ENCODE assay signal across 24 cellular contexts in genomic region chr6:142074516-142074915, GRCh38. TPM values are rescaled to one million over a fixed set of nuclear protein-coding genes. Genes with fewer than 3 reads are reported as not detected.
DNase-seq lines count a peak whose midpoint lies in the region; ATAC-seq, FAIRE-seq and TF ChIP-seq lines count a peak whose summit lies in the region.
"Had no signal": no experiment of that assay in that cellular context is flagged by ENCODE, and none has a peak within 500 bp of the region (broad histone marks: within the 10 kb centered on the region; RNA-seq: fewer than 3 reads in every experiment).

No MANE protein-coding gene starts in this region.

- H4K5ac ChIP-seq in IMR-90 (ENCODE audit: low read depth, low read length) = no peak overlapping the region

- no peak overlapping the region for H2BK20ac ChIP-seq in IMR-90 (ENCODE audit: low read depth, low read length)

- H3K4me1 ChIP-seq in IMR-90 (ENCODE audit: control insufficient read depth, insufficient read depth, low read length) (no peaks in the 10 kb centered on the region), smooth muscle cell (ENCODE audit: low read depth) (no peaks in the 10 kb centered on the region)
- H3K4me1 ChIP-seq: HAP-1 had no signal

- no peak for ATAC-seq in IMR-90 (ENCODE audit: low read depth)

- no peaks in the 10 kb centered on the region for H3K9me1 ChIP-seq in IMR-90 (ENCODE audit: insufficient read depth, low read length)

- dilution Hi-C loops in IMR-90 (cut with HindIII; ENCODE audit: low sequenced_read_pairs, unreplicated experiment) = no loop called here

- H3K79me1 ChIP-seq in IMR-90 (ENCODE audit: low read depth in 1 of 2, low read length in 2 of 2) = no peaks in the 10 kb centered on the region

- POLR2A ChIA-PET in IMR-90 (lab: Charles Lee; ENCODE audit: unreplicated experiment) = no interaction called here

- FAIRE-seq in bronchial epithelial cell (lab: Jason Lieb, UNC) = no peak
- FAIRE-seq: GM12891, GM18507, H54 had no signal

- no peak overlapping the region for H3K56ac ChIP-seq in IMR-90 (ENCODE audit: extremely low read depth, insufficient read depth, low read length)

- H3K9ac ChIP-seq in IMR-90 (ENCODE audit: low read depth, low read length) (no peak overlapping the region), smooth muscle cell (ENCODE audit: low read depth) (no peak overlapping the region)

- WGBS in IMR-90 (ENCODE audit: extremely low coverage in 2 of 2, insufficient read length in 1 of 2), 2 experiments = no CpG with 5 or more reads among the region's 1 CpG
- WGBS in smooth muscle cell (ENCODE audit: low lambda C conversion rate) = 86% methylated on average over 1 of the region's 1 CpG

- no peak overlapping the region for H3K18ac ChIP-seq in IMR-90 (ENCODE audit: low read depth, low read length)

- no peaks in the 10 kb centered on the region for H3F3A ChIP-seq in smooth muscle cell (ENCODE audit: low read depth)

- no peak overlapping the region for H2BK120ac ChIP-seq in IMR-90 (ENCODE audit: low read depth, low read length)

- no peak overlapping the region for H2BK5ac ChIP-seq in IMR-90 (ENCODE audit: low read depth, low read length, poor library complexity, severe bottlenecking)

- no peak overlapping the region for H4K8ac ChIP-seq in IMR-90 (ENCODE audit: low read depth in 2 of 2, low read length in 2 of 2)

- H3K14ac ChIP-seq in IMR-90 (replicated peaks; ENCODE audit: low read depth, low read length) = no peak overlapping the region

- no peak overlapping the region for H2BK15ac ChIP-seq in IMR-90 (ENCODE audit: low read depth, low read length)

- H2AFZ ChIP-seq in IMR-90 (replicated peaks; ENCODE audit: low read length, poor library complexity) = no peak overlapping the region
- H2AFZ ChIP-seq in smooth muscle cell (ENCODE audit: low read depth) = no peak overlapping the region

- no peak overlapping the region for H2AK5ac ChIP-seq in IMR-90 (ENCODE audit: low read depth, low read length)

- H3K9me3 ChIP-seq in IMR-90 (ENCODE audit: control insufficient read depth, insufficient read depth, low read length) (no peaks in the 10 kb centered on the region), smooth muscle cell (replicated peaks; ENCODE audit: low read depth) (no peaks in the 10 kb centered on the region)
- H3K9me3 ChIP-seq: HAP-1 had no signal

- no TSS peak for BruUV-seq in IMR-90 (replicated peaks; lab: Mats Ljungman, UMichigan)

- H3K27me3 ChIP-seq in IMR-90 (ENCODE audit: control insufficient read depth, insufficient read depth, low read length) (no peaks in the 10 kb centered on the region), bronchial epithelial cell (ENCODE audit: control insufficient read depth, insufficient read depth, low read length) (peaks cover 2% of the 10 kb centered on the region), smooth muscle cell (ENCODE audit: low read depth) (no peaks in the 10 kb centered on the region)

- DNase-seq in IMR-90 (peak; percentile 0), bronchial epithelial cell (ENCODE audit: low read depth) (peak; percentile 9), iris pigment epithelial cell (ENCODE audit: low read depth) (peak; percentile 1), Kasumi-1 (lab: John Stamatoyannopoulos, UW) (no peak), smooth muscle cell (lab: John Stamatoyannopoulos, UW; ENCODE audit: unreplicated experiment) (no peak)
- no peak for DNase-seq in stimulated activated CD4-positive, alpha-beta T cell treated with anti-CD3 and anti-CD28 coated beads, Interleukin-4, amount 100 ng/mL, for 1 hour
- DNase-seq: C1 segment of cervical spinal cord; Calu3; CD4-positive, alpha-beta memory T cell; COR-L47; DMS53; DMS79 treated with DMSO at 0.1 percent for 48 hours; GF-D8; GOT3; HFFc6 had no signal

- H3K4ac ChIP-seq in IMR-90 (ENCODE audit: low read depth, low read length) = no peak overlapping the region

- TF ChIP-seq RAD21 in IMR-90 (IDR thresholded peaks at IDR 0.05; ENCODE audit: low read length) = no peak

- TF ChIP-seq POLR2A in IMR-90 (IDR thresholded peaks at IDR 0.05; ENCODE audit: low read depth, low read length) = no peak

- H3K36me3 ChIP-seq in IMR-90 (ENCODE audit: control insufficient read depth, insufficient read depth, low read length) (no peaks in the 10 kb centered on the region), bronchial epithelial cell (ENCODE audit: control insufficient read depth, insufficient read depth, low read length) (no peaks in the 10 kb centered on the region), smooth muscle cell (ENCODE audit: low read depth) (no peaks in the 10 kb centered on the region)
- H3K36me3 ChIP-seq: HAP-1 had no signal

- no peaks in the 10 kb centered on the region for H3K79me2 ChIP-seq in smooth muscle cell (ENCODE audit: low read depth)

- intact Hi-C loops in IMR-90 (cut with micrococcal nuclease) = no loop called here

- CTCF ChIA-PET in IMR-90 (lab: Yijun Ruan, JAX) = no interaction called here

- no peak overlapping the region for H3K23ac ChIP-seq in IMR-90 (ENCODE audit: low read depth, low read length)

- H2AK9ac ChIP-seq in IMR-90 (replicated peaks; ENCODE audit: low read depth, low read length, poor library complexity) = no peak overlapping the region

- H3K4me3 ChIP-seq in IMR-90 (ENCODE audit: insufficient read depth, low read depth, low read length) (no peak overlapping the region), bronchial epithelial cell (ENCODE audit: low read depth, low read length) (no peak overlapping the region), smooth muscle cell (no peak overlapping the region)
- H3K4me3 ChIP-seq: HAP-1 had no signal

- H4K91ac ChIP-seq in IMR-90 (ENCODE audit: insufficient read depth, low read depth, low read length) = no peak overlapping the region

- in situ Hi-C loops in IMR-90 (cut with MboI; ENCODE audit: low sequenced_read_pairs) = no loop called here

- H4K20me1 ChIP-seq in IMR-90 (ENCODE audit: insufficient read depth, low read length) = no peaks in the 10 kb centered on the region
- no peaks in the 10 kb centered on the region for H4K20me1 ChIP-seq in smooth muscle cell (ENCODE audit: low read depth)

- H3K27ac ChIP-seq in IMR-90 (ENCODE audit: insufficient read depth, low read length) (no peak overlapping the region), smooth muscle cell (ENCODE audit: low read depth) (no peak overlapping the region)

- no peak for TF ChIP-seq CTCF in IMR-90 (conservative IDR thresholded peaks at IDR 0.05; ENCODE audit: low read depth, low read length)
- no peak for TF ChIP-seq CTCF in bronchial epithelial cell (IDR thresholded peaks at IDR 0.05; ENCODE audit: insufficient read depth, low read length, severe bottlenecking)
- TF ChIP-seq CTCF in smooth muscle cell (IDR thresholded peaks at IDR 0.05; ENCODE audit: borderline replicate concordance, insufficient read depth, poor library complexity, severe bottlenecking) = no peak

- H3K4me2 ChIP-seq in IMR-90 (ENCODE audit: low read depth, low read length) = no peak overlapping the region
- H3K4me2 ChIP-seq in smooth muscle cell = no peak overlapping the region

TF ChIP-seq in IMR-90, 13 proteins besides CTCF, POLR2A, EP300 and RAD21:
- TF ChIP-seq RCOR1 (IDR thresholded peaks at IDR 0.05; ENCODE audit: insufficient replicate concordance, low read length) (no peak), ELK1 (IDR thresholded peaks at IDR 0.05; ENCODE audit: borderline replicate concordance, low read depth, low read length) (no peak), MAZ (IDR thresholded peaks at IDR 0.05; ENCODE audit: borderline replicate concordance, low read depth, low read length) (no peak), SMC3 (IDR thresholded peaks at IDR 0.05; ENCODE audit: low read depth, low read length) (no peak), FOS (IDR thresholded peaks at IDR 0.05; ENCODE audit: low read depth, low read length) (no peak), NFE2L2 (IDR thresholded peaks at IDR 0.05; ENCODE audit: low read depth, low read length) (no peak)

RNA-seq across cellular contexts. Expression of gene GJE1, which starts 58.2 kb away (rescaled TPM):
- total RNA-seq in IMR-90 (2012; rRNA removed) (not detected in 2 replicates), bronchial epithelial cell (not detected in 2 replicates), smooth muscle cell (not detected in 2 replicates)
- polyA plus RNA-seq in IMR-90 (2012; rRNA removed) (not detected in 2 replicates), smooth muscle cell (not detected in 2 replicates)
- not detected in 2 replicates for polyA plus RNA-seq in IMR-90 (2012; cell fraction: cytosol; rRNA removed)
- polyA plus RNA-seq in IMR-90 (2012; cell fraction: nucleus; rRNA removed; ENCODE audit: low replicate concordance) = not detected in 2 replicates
- total RNA-seq: A172; A673; Calu3; CD4-positive, alpha-beta memory T cell; Daoy; G401; HFFc6 had no signal
- polyA plus RNA-seq: BJ; CD4-positive, alpha-beta memory T cell had no signal

Comparison
In these comparisons a context has a peak if more than half of its experiments do, and no peak if none do; other contexts are left out.
1. DNase-seq: peak in IMR-90 (single experiment), bronchial epithelial cell (single experiment) and iris pigment epithelial cell (single experiment); none in Kasumi-1 (0 of 2), stimulated activated CD4-positive, alpha-beta T cell treated with anti-CD3 and anti-CD28 coated beads, Interleukin-4, amount 100 ng/mL, for 1 hour (single experiment) and smooth muscle cell (single experiment).